Comparison of ENCODE assay signal across 16 cellular contexts in the genomic region with DNA sequence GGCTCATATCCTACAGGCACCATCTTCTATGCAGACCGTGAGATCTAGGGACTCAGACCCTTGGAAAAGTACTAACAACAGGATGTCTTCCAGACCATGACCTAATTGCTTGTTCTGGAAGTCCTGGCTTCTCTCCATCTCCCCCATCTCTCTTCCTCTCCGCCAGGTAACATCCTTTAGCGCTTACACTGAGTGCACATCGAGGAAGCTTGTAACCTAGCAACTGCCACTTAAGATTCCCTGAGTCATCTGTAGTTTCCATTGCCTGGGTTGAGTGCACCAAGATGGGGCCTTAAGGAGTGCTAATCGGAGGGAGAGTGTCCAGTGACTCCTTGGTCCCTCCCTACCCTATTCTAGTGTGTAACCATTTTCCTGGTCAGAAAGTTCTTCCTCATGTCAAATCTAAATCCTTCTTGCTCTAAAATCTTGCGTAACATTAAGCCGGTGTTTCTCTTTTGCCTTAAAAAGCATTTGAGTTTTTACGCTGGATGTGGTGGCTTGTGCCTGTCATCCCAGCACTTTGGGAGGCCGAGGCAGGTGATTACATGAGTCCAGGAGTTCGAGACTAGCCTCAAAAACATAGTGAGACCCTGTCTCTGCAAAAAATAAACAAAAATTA. TPM values are rescaled to one million over a fixed set of nuclear protein-coding genes. Genes with fewer than 3 reads are reported as not detected.
DNase-seq lines count a peak whose midpoint lies in the region; FAIRE-seq and TF ChIP-seq lines count a peak whose summit lies in the region.
"Had no signal": no experiment of that assay in that cellular context is flagged by ENCODE, and none has a peak within 500 bp of the region (broad histone marks: within the 10 kb centered on the region; RNA-seq: fewer than 3 reads in every experiment).

No MANE protein-coding gene starts in this region.

- WGBS in H1 (ENCODE audit: extremely low coverage in 1 of 2, insufficient coverage in 1 of 2, insufficient read length in 1 of 2, insufficient replicate concordance in 2 of 2, low coverage in 1 of 2, low lambda C conversion rate in 2 of 2, missing lambda C conversion rate in 1 of 2), 2 experiments, result 90% methylated on average over 10 of the region's 10 CpGs; no CpG with 5 or more reads in 1 of the 2 experiments

- no peak overlapping the region for H3K18ac ChIP-seq in H1 (ENCODE audit: extremely low read depth, low read length)

- no peak overlapping the region for H3K4me2 ChIP-seq in H1 (ENCODE audit: insufficient read depth in 1 of 2, low read depth in 2 of 2, low read length in 2 of 2)

- H2BK12ac ChIP-seq in H1 (ENCODE audit: low read depth, low read length), result no peak overlapping the region

- H3K79me1 ChIP-seq in H1 (ENCODE audit: low read depth, low read length), result no peaks in the 10 kb centered on the region

- no peak overlapping the region for H3K56ac ChIP-seq in H1 (replicated peaks; ENCODE audit: insufficient read length, low read depth, low read length)

- H3K9ac ChIP-seq in H1 (replicated peaks in 1 of 4; ENCODE audit: extremely low read depth in 1 of 4, low read depth in 3 of 4, low read length in 3 of 4), result no peak overlapping the region

- H2BK15ac ChIP-seq in H1 (ENCODE audit: low read length), result peak overlapping the region; percentile 81; the same call in 1 of the 2 replicates

- H3K79me2 ChIP-seq in H1 (ENCODE audit: control insufficient read depth in 1 of 2, insufficient read depth in 2 of 2, low read length in 2 of 2), result no peaks in the 10 kb centered on the region

- no peak for TF ChIP-seq EP300 in H1 (IDR thresholded peaks at IDR 0.05; ENCODE audit: borderline replicate concordance in 1 of 2, low read depth in 2 of 2, low read length in 2 of 2)

- POLR2A ChIA-PET in H1 (lab: Charles Lee; ENCODE audit: partially characterized antibody), result no interaction called here

- no peak overlapping the region for H4K5ac ChIP-seq in H1 (ENCODE audit: insufficient read length, low read depth, low read length)

- no peak overlapping the region for H3K27ac ChIP-seq in H1 (ENCODE audit: low read depth, low read length)

- H4K8ac ChIP-seq in H1 (ENCODE audit: extremely low read depth, insufficient read depth, low read length), result no peak overlapping the region

- H2AK5ac ChIP-seq in H1 (ENCODE audit: low read depth, low read length), result peak overlapping the region; percentile 25; the same call in 1 of the 2 replicates

- TF ChIP-seq RAD21 in H1 (IDR thresholded peaks at IDR 0.05 in 1 of 2, conservative IDR thresholded peaks at IDR 0.05 in 1 of 2; ENCODE audit: low read depth in 2 of 2, low read length in 2 of 2), result no peak

- peaks cover 11 to 29% (median 28%) of the 10 kb centered on the region in 4 experiments for H3K27me3 ChIP-seq in H1 (replicated peaks in 1 of 4; ENCODE audit: control insufficient read depth in 3 of 4, extremely low read depth in 1 of 4, insufficient read depth in 3 of 4, low read length in 3 of 4)

- no peak overlapping the region for H2BK5ac ChIP-seq in H1 (ENCODE audit: low read depth, low read length)

- H3K23me2 ChIP-seq in H1 (ENCODE audit: low read depth, low read length), result peaks cover 9% of the 10 kb centered on the region; the same call in 1 of the 2 replicates

- H4K91ac ChIP-seq in H1 (replicated peaks; ENCODE audit: insufficient read length, low read length), result no peak overlapping the region

- DNase-seq in NCI-H1436 (lab: John Stamatoyannopoulos, UW) (peak; percentile 63), NCI-H1436 treated with DMSO at 0.1 percent for 48 hours (lab: John Stamatoyannopoulos, UW) (no peak), NCI-H2227 (lab: John Stamatoyannopoulos, UW; ENCODE audit: unreplicated experiment) (peak; percentile 76), H1 (ENCODE audit: low read depth in 1 of 2, low spot score in 2 of 2) (no peak), renal cortical epithelial cell (ENCODE audit: low read depth) (peak; percentile 83), mesenteric fat pad (ENCODE audit: low spot score) (no peak), Ammon's horn (ENCODE audit: low spot score) (no peak)
- no peak for DNase-seq in stimulated activated CD4-positive, alpha-beta T cell treated with anti-CD3 and anti-CD28 coated beads, Interleukin-2, amount 100 ng/mL, for 48 hours
- DNase-seq: activated CD4-positive, alpha-beta T cell treated with anti-CD3 and anti-CD28 coated beads for 36 hours; activated T-cell treated with anti-CD3 and anti-CD28 coated beads, Interleukin-2, amount 50 U/mL, for 24 hours; Calu3; hippocampal formation; midbrain; NCI-H1694 had no signal

- peak overlapping the region; percentile 61; the same call in 1 of the 2 replicates for H2BK20ac ChIP-seq in H1 (ENCODE audit: low read length)

- FAIRE-seq in H1 (lab: Jason Lieb, UNC), result no peak
- FAIRE-seq: colon had no signal

- H2AFZ ChIP-seq in H1 (ENCODE audit: low read length), result no peak overlapping the region

- no peaks in the 10 kb centered on the region for H4K20me1 ChIP-seq in H1 (replicated peaks in 1 of 2; ENCODE audit: control insufficient read depth in 1 of 2, insufficient read depth in 2 of 2, low read length in 2 of 2)

- no peak overlapping the region for H3K23ac ChIP-seq in H1 (ENCODE audit: insufficient read length)

- no peak for TF ChIP-seq CTCF in H1 (IDR thresholded peaks at IDR 0.05; ENCODE audit: control extremely low read depth in 1 of 3, insufficient read depth in 1 of 3, low read depth in 1 of 3, low read length in 3 of 3)

- CTCF ChIA-PET in H1 (lab: Charles Lee; ENCODE audit: partially characterized antibody), result interaction anchor here (3.7 to 67.1 kb wide), 3 partner anchors 7 to 77 kb away, joined by 18 to 2424 read pairs (median 80); no protein-coding TSS in a partner anchor

- no peak overlapping the region for H3K14ac ChIP-seq in H1 (ENCODE audit: insufficient read length)

- H3K36me3 ChIP-seq in H1 (ENCODE audit: control insufficient read depth in 2 of 4, insufficient read depth in 4 of 4, low read length in 3 of 4), result no peaks in the 10 kb centered on the region

- peaks cover 21 to 28% (median 22%) of the 10 kb centered on the region in 4 experiments for H3K4me1 ChIP-seq in H1 (replicated peaks in 1 of 4; ENCODE audit: control insufficient read depth in 3 of 4, insufficient read depth in 4 of 4, low read length in 3 of 4)

- peaks cover 0 to 4% of the 10 kb centered on the region in 2 experiments; a peak in 1 of 4 replicates for H3K9me3 ChIP-seq in H1 (ENCODE audit: insufficient read depth in 2 of 2, low read depth in 1 of 2, low read length in 1 of 2)

- no peak overlapping the region for H3K4me3 ChIP-seq in H1 (ENCODE audit: extremely low read depth in 1 of 4, insufficient read depth in 2 of 4, low read depth in 3 of 4, low read length in 4 of 4)

- no peak overlapping the region for H2BK120ac ChIP-seq in H1 (replicated peaks; ENCODE audit: low read depth, low read length)

- H3K4ac ChIP-seq in H1 (replicated peaks; ENCODE audit: insufficient read length, low read depth, low read length), result no peak overlapping the region

- no peak for TF ChIP-seq POLR2A in H1 (IDR thresholded peaks at IDR 0.05; ENCODE audit: control extremely low read depth in 1 of 2, low read depth in 2 of 2, low read length in 2 of 2)

TF ChIP-seq in H1, 55 proteins besides CTCF, POLR2A, EP300 and RAD21:
- TF ChIP-seq TBP (IDR thresholded peaks at IDR 0.05; ENCODE audit: low read depth, low read length) (no peak), MAFK (IDR thresholded peaks at IDR 0.05; ENCODE audit: low read depth, low read length) (peak; percentile 58; the same call in 1 of the 2 replicates), CEBPB (IDR thresholded peaks at IDR 0.05; ENCODE audit: low read depth, low read length) (peak; percentile 67; the same call in 1 of the 2 replicates), BACH1 (IDR thresholded peaks at IDR 0.05; ENCODE audit: low read length) (peak; percentile 61), HDAC6 (IDR thresholded peaks at IDR 0.05; ENCODE audit: low read depth, low read length) (no peak), BRCA1 (IDR thresholded peaks at IDR 0.05; ENCODE audit: low read depth, low read length) (no peak)

RNA-seq across cellular contexts. Expression of a gene that starts 9.7 kb away (rescaled TPM):
- total RNA-seq in H1 (2021; fragmentation: NEBNext Ultra II Directional; extraction: Animal tissue kit (Norgen Biotek cat#: 25700)), result 2.5 and 3.4 TPM in 2 replicates
- 1.9 and 2.5 TPM in 2 replicates for polyA plus RNA-seq in H1 (2011; rRNA removed)
- polyA plus RNA-seq in H1 (2011; cell fraction: cytosol; rRNA removed), result 2.4 TPM
- polyA plus RNA-seq in H1 (2011; cell fraction: nucleus; rRNA removed), result 2.4 TPM
- polyA plus RNA-seq in H1 (2012, experiment 1 of 2), result 0.83 to 2.1 TPM (median 1.5 TPM) in 4 replicates
- 1.4 TPM for polyA plus RNA-seq in H1 (2012, experiment 2 of 2)
- 3.5 TPM for polyA plus RNA-seq in H1 (2013, experiment 1 of 2)
- 3.8 TPM for polyA plus RNA-seq in H1 (2013, experiment 2 of 2)
- polyA minus RNA-seq in H1 (2011; rRNA and poly(A)+ RNA removed), result 2.5 and 4.2 TPM in 2 replicates
- 1.4 TPM for polyA minus RNA-seq in H1 (2011; cell fraction: cytosol; rRNA and poly(A)+ RNA removed)
- polyA minus RNA-seq in H1 (2011; cell fraction: nucleus; rRNA and poly(A)+ RNA removed), result 1.00 TPM
- total RNA-seq in renal cortical epithelial cell, result 0.17 TPM in 1 of 2 replicates, not detected in the other
- total RNA-seq in mesenteric fat pad, result not detected
- total RNA-seq: activated CD4-positive, alpha-beta T cell treated with anti-CD3 and anti-CD28 coated beads for 36 hours; Calu3; osteoblast had no signal

RNA-seq across cellular contexts. Expression of a gene that starts 25.5 kb away (rescaled TPM):
- total RNA-seq in H1 (2021; fragmentation: NEBNext Ultra II Directional; extraction: Animal tissue kit (Norgen Biotek cat#: 25700)), result 12.7 and 12.9 TPM in 2 replicates
- polyA plus RNA-seq in H1 (2011; rRNA removed), result 9.4 and 14.5 TPM in 2 replicates
- polyA plus RNA-seq in H1 (2011; cell fraction: cytosol; rRNA removed), result 8.0 TPM
- polyA plus RNA-seq in H1 (2011; cell fraction: nucleus; rRNA removed), result 13.3 TPM
- 13.2 to 13.7 TPM (median 13.5 TPM) in 4 replicates for polyA plus RNA-seq in H1 (2012, experiment 1 of 2)
- polyA plus RNA-seq in H1 (2012, experiment 2 of 2), result 12.2 TPM
- 5.4 TPM for polyA plus RNA-seq in H1 (2013, experiment 1 of 2)
- polyA plus RNA-seq in H1 (2013, experiment 2 of 2), result 5.1 TPM
- polyA minus RNA-seq in H1 (2011; rRNA and poly(A)+ RNA removed), result 12.4 and 13.8 TPM in 2 replicates
- polyA minus RNA-seq in H1 (2011; cell fraction: cytosol; rRNA and poly(A)+ RNA removed), result 15.0 TPM
- 13.2 TPM for polyA minus RNA-seq in H1 (2011; cell fraction: nucleus; rRNA and poly(A)+ RNA removed)
- 34.6 and 59.6 TPM in 2 replicates for total RNA-seq in renal cortical epithelial cell
- total RNA-seq in mesenteric fat pad, result 1.6 TPM

Comparison
In these comparisons a context has a peak if more than half of its experiments do, and no peak if none do; other contexts are left out.
1. DNase-seq: peak in NCI-H1436 (single experiment), NCI-H2227 (single experiment) and renal cortical epithelial cell (single experiment); none in NCI-H1436 treated with DMSO at 0.1 percent for 48 hours (single experiment), H1 (0 of 2), stimulated activated CD4-positive, alpha-beta T cell treated with anti-CD3 and anti-CD28 coated beads, Interleukin-2, amount 100 ng/mL, for 48 hours (0 of 2), mesenteric fat pad (single experiment) and Ammon's horn (single experiment).